ENCODE assay signal across 8 cellular contexts in genomic region chr9:35477211-35477855, GRCh38. TPM values are rescaled to one million over a fixed set of nuclear protein-coding genes. Genes with fewer than 3 reads are reported as not detected.
DNase-seq lines count a peak whose midpoint lies in the region; ATAC-seq, FAIRE-seq and TF ChIP-seq lines count a peak whose summit lies in the region.
"Not testable (repeated sequence)": the region's sequence is repeated elsewhere in the genome, so short reads cannot be mapped to it uniquely, and the experiment has no call there.

No MANE protein-coding gene starts in this region.

- H2AFZ ChIP-seq in hepatocyte: not testable (repeated sequence)

- intact Hi-C loops in pancreas (cut with DNase I): loop anchor here in 1 of 3 donors (10.0 kb wide), 1 partner anchor 583 kb away; a partner anchor contains a TSS

- not testable (repeated sequence) for H3K4me3 ChIP-seq in hepatocyte, pancreas

- H3K4me1 ChIP-seq in hepatocyte (ENCODE audit: insufficient read depth); pancreas: not testable (repeated sequence)

- not testable (repeated sequence) for H3K27ac ChIP-seq in 22Rv1, hepatocyte
- H3K27ac ChIP-seq in pancreas: peak overlapping the region in 2 of 4 donors; percentile 18 to 43

- H3K9me3 ChIP-seq in hepatocyte (ENCODE audit: low read depth); pancreas: not testable (repeated sequence)

- not testable (repeated sequence) for H4K20me1 ChIP-seq in hepatocyte (ENCODE audit: insufficient read depth, poor library complexity, severe bottlenecking)

- H3K79me2 ChIP-seq in hepatocyte: not testable (repeated sequence)

- TF ChIP-seq CTCF in 22Rv1 (IDR thresholded peaks at IDR 0.05): peak; percentile 92
- peak; percentile 79 for TF ChIP-seq CTCF in hepatocyte (IDR thresholded peaks at IDR 0.05; ENCODE audit: poor library complexity)
- peak; percentile 72 to 94 (median 78) for TF ChIP-seq CTCF in pancreas (IDR thresholded peaks at IDR 0.05)

- FAIRE-seq in pancreas (lab: Jason Lieb, UNC): peak; percentile 57

- H3K27me3 ChIP-seq in hepatocyte, pancreas: not testable (repeated sequence)

- peak; percentile 98 to 99 (median 98) for ATAC-seq in pancreas

- DNase-seq in GM03348 (ENCODE audit: low spot score) (peak; percentile 83), HuH-7 (ENCODE audit: low spot score) (peak; percentile 63), NCI-H510A (lab: John Stamatoyannopoulos, UW) (peak; percentile 7), UCSD-AML1 (lab: John Stamatoyannopoulos, UW; ENCODE audit: unreplicated experiment) (peak; percentile 25), cerebellar cortex (ENCODE audit: low spot score) (peak; percentile 84), hepatocyte (ENCODE audit: low spot score) (peak; percentile 87), pancreas (peak in 5 of 6 donors; percentile 61 to 77 (median 65))

- not testable (repeated sequence) for H3K4me2 ChIP-seq in hepatocyte

- not testable (repeated sequence) for H3K9me2 ChIP-seq in hepatocyte (replicated peaks; ENCODE audit: insufficient read depth)

- 29% methylated on average over 5 of the region's 5 CpGs for WGBS in hepatocyte (ENCODE audit: low lambda C conversion rate, missing lambda C conversion rate)
- 14 to 16% methylated on average over 5 of the region's 5 CpGs for WGBS in pancreas, 2 donors

- H3K36me3 ChIP-seq in hepatocyte (replicated peaks; ENCODE audit: insufficient read depth, low read depth); pancreas: not testable (repeated sequence)

RNA-seq across cellular contexts. Expression of gene RUSC2, which starts 12.6 kb away (rescaled TPM):
- total RNA-seq in hepatocyte (12.6 and 17.7 TPM in 2 replicates), pancreas (10 to 100 TPM in 4 of 6 donors, 1 to 10 TPM in 2; 9.0 to 22.1 (median 12.6) TPM)
- polyA plus RNA-seq in hepatocyte (16.6 and 17.5 TPM in 2 replicates), pancreas (10 to 100 TPM; 24.0 to 27.1 TPM)

Comparison
In these comparisons a context has a peak if more than half of its experiments do, and no peak if none do; other contexts are left out.
1. DNase-seq: peak in every context shown above with its lines; median percentile 87 in hepatocyte; 84 in cerebellar cortex; 83 in GM03348; 65 in pancreas; 63 in HuH-7; 25 in UCSD-AML1; 7 in NCI-H510A.